In the genomic region with DNA sequence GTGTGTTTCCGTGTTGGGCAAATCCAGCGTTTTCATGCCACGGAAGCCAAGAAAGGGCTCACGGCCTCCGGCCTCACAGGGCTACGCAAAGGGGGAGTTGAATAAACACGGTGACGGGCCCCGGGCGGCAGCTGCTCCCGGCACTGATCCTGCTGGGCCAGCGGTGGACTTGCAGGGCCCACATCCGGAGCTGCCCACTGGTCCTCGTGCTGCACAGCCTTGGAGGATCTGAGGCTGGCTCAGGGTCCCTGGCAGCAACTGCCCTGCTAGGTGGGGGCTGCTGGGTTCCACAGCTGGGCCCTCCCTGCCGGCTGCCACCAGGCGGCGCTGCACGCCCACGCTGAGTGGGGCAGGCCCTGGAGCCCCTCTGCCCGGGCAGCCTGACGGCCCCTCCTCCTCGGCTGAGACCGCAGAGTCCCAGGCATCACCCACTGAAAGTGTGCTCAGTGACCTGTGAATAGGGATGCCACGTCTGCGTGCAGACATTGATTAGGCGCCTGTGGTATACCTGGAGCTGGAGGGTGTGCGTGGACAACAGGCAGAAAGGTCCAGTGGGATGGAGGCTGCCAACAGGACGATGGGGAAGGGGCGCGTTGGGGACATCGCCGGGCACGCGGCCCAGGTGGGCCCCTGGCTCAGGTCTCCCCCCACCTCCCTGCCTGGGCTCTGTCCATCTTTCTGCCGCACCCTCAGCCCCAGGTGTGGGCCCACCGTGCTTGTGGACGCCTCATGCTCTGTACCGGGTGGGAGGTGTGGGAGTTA, we compare ENCODE assay signal across 1 cellular context.
A peak's percentile ranks its signal among the peaks of the same experiment; 100 is the strongest.
TF ChIP-seq lines count a peak whose summit lies in the region.

No MANE protein-coding gene starts in this region.

TF ChIP-seq in HepG2, 621 proteins besides CTCF, POLR2A, EP300 and RAD21 (continued from another document and continues in another):
- TF ChIP-seq, protein P1, sequence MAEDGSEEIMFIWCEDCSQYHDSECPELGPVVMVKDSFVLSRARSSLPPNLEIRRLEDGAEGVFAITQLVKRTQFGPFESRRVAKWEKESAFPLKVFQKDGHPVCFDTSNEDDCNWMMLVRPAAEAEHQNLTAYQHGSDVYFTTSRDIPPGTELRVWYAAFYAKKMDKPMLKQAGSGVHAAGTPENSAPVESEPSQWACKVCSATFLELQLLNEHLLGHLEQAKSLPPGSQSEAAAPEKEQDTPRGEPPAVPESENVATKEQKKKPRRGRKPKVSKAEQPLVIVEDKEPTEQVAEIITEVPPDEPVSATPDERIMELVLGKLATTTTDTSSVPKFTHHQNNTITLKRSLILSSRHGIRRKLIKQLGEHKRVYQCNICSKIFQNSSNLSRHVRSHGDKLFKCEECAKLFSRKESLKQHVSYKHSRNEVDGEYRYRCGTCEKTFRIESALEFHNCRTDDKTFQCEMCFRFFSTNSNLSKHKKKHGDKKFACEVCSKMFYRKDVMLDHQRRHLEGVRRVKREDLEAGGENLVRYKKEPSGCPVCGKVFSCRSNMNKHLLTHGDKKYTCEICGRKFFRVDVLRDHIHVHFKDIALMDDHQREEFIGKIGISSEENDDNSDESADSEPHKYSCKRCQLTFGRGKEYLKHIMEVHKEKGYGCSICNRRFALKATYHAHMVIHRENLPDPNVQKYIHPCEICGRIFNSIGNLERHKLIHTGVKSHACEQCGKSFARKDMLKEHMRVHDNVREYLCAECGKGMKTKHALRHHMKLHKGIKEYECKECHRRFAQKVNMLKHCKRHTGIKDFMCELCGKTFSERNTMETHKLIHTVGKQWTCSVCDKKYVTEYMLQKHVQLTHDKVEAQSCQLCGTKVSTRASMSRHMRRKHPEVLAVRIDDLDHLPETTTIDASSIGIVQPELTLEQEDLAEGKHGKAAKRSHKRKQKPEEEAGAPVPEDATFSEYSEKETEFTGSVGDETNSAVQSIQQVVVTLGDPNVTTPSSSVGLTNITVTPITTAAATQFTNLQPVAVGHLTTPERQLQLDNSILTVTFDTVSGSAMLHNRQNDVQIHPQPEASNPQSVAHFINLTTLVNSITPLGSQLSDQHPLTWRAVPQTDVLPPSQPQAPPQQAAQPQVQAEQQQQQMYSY (CRISPR knock-in tag; IDR thresholded peaks at IDR 0.05), result 0 out of 2 replicates have a peak, but pooled peaks have one; percentile 36
- TF ChIP-seq ZNF724P (CRISPR knock-in tag; IDR thresholded peaks at IDR 0.05; ENCODE audit: borderline replicate concordance) (peak; percentile 65; the same call in 1 of the 2 replicates), ZNF335 (CRISPR knock-in tag; IDR thresholded peaks at IDR 0.05) (no peak), ZBTB38 (CRISPR knock-in tag; IDR thresholded peaks at IDR 0.05) (peak; percentile 88), ZNF430 (CRISPR knock-in tag; IDR thresholded peaks at IDR 0.05) (no peak), ZNF792 (CRISPR knock-in tag; IDR thresholded peaks at IDR 0.05) (no peak; the same call in 1 of the 2 replicates), PTBP1 (IDR thresholded peaks at IDR 0.05; ENCODE audit: low read depth, low read length, poor library complexity, severe bottlenecking) (peak; percentile 91), NR2F2 (IDR thresholded peaks at IDR 0.05; ENCODE audit: borderline replicate concordance, low read depth) (peak; percentile 14; the same call in 1 of the 2 replicates), ZNF569 (CRISPR knock-in tag; IDR thresholded peaks at IDR 0.05; ENCODE audit: borderline replicate concordance) (no peak), ZNF567 (CRISPR knock-in tag; IDR thresholded peaks at IDR 0.05; ENCODE audit: borderline replicate concordance) (peak; percentile 84; the same call in 1 of the 2 replicates), SRSF1 (optimal IDR thresholded peaks at IDR 0.05; ENCODE audit: low read depth, low read length) (peak; percentile 72), ZNF563 (CRISPR knock-in tag; IDR thresholded peaks at IDR 0.05) (peak; percentile 93), HDAC2 (CRISPR knock-in tag; IDR thresholded peaks at IDR 0.05) (peak; percentile 40; the same call in 1 of the 2 replicates), ZEB1 (IDR thresholded peaks at IDR 0.05; ENCODE audit: insufficient replicate concordance, low read depth) (no peak), MYNN (CRISPR knock-in tag; IDR thresholded peaks at IDR 0.05; ENCODE audit: low read depth) (no peak), ELF1 (CRISPR knock-in tag; IDR thresholded peaks at IDR 0.05) (peak; percentile 40; the same call in 1 of the 2 replicates), ZNF790 (CRISPR knock-in tag; IDR thresholded peaks at IDR 0.05; ENCODE audit: borderline replicate concordance) (no peak; the same call in 1 of the 2 replicates), ZBTB20 (CRISPR knock-in tag; IDR thresholded peaks at IDR 0.05; ENCODE audit: borderline replicate concordance, low read depth) (0 out of 2 replicates have a peak, but pooled peaks have one; percentile 56), FOXO1 (CRISPR knock-in tag; IDR thresholded peaks at IDR 0.05) (no peak; the same call in 1 of the 2 replicates), SAFB2 (CRISPR knock-in tag; IDR thresholded peaks at IDR 0.05; ENCODE audit: borderline replicate concordance, low read depth) (no peak; the same call in 1 of the 2 replicates), ADNP (CRISPR knock-in tag; IDR thresholded peaks at IDR 0.05) (0 out of 2 replicates have a peak, but pooled peaks have one; percentile 14), FOXA3 (CRISPR knock-in tag; IDR thresholded peaks at IDR 0.05) (peak; percentile 46)
- TF ChIP-seq, protein P2, sequence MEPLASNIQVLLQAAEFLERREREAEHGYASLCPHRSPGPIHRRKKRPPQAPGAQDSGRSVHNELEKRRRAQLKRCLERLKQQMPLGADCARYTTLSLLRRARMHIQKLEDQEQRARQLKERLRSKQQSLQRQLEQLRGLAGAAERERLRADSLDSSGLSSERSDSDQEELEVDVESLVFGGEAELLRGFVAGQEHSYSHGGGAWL (CRISPR knock-in tag; IDR thresholded peaks at IDR 0.05), result no peak; the same call in 1 of the 2 replicates
- TF ChIP-seq, protein P3, sequence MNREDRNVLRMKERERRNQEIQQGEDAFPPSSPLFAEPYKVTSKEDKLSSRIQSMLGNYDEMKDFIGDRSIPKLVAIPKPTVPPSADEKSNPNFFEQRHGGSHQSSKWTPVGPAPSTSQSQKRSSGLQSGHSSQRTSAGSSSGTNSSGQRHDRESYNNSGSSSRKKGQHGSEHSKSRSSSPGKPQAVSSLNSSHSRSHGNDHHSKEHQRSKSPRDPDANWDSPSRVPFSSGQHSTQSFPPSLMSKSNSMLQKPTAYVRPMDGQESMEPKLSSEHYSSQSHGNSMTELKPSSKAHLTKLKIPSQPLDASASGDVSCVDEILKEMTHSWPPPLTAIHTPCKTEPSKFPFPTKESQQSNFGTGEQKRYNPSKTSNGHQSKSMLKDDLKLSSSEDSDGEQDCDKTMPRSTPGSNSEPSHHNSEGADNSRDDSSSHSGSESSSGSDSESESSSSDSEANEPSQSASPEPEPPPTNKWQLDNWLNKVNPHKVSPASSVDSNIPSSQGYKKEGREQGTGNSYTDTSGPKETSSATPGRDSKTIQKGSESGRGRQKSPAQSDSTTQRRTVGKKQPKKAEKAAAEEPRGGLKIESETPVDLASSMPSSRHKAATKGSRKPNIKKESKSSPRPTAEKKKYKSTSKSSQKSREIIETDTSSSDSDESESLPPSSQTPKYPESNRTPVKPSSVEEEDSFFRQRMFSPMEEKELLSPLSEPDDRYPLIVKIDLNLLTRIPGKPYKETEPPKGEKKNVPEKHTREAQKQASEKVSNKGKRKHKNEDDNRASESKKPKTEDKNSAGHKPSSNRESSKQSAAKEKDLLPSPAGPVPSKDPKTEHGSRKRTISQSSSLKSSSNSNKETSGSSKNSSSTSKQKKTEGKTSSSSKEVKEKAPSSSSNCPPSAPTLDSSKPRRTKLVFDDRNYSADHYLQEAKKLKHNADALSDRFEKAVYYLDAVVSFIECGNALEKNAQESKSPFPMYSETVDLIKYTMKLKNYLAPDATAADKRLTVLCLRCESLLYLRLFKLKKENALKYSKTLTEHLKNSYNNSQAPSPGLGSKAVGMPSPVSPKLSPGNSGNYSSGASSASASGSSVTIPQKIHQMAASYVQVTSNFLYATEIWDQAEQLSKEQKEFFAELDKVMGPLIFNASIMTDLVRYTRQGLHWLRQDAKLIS (CRISPR knock-in tag; IDR thresholded peaks at IDR 0.05), result no peak
- TF ChIP-seq, protein P4, sequence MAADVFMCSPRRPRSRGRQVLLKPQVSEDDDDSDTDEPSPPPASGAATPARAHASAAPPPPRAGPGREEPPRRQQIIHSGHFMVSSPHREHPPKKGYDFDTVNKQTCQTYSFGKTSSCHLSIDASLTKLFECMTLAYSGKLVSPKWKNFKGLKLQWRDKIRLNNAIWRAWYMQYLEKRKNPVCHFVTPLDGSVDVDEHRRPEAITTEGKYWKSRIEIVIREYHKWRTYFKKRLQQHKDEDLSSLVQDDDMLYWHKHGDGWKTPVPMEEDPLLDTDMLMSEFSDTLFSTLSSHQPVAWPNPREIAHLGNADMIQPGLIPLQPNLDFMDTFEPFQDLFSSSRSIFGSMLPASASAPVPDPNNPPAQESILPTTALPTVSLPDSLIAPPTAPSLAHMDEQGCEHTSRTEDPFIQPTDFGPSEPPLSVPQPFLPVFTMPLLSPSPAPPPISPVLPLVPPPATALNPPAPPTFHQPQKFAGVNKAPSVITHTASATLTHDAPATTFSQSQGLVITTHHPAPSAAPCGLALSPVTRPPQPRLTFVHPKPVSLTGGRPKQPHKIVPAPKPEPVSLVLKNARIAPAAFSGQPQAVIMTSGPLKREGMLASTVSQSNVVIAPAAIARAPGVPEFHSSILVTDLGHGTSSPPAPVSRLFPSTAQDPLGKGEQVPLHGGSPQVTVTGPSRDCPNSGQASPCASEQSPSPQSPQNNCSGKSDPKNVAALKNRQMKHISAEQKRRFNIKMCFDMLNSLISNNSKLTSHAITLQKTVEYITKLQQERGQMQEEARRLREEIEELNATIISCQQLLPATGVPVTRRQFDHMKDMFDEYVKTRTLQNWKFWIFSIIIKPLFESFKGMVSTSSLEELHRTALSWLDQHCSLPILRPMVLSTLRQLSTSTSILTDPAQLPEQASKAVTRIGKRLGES (CRISPR knock-in tag; IDR thresholded peaks at IDR 0.05; ENCODE audit: borderline replicate concordance), result no peak
- TF ChIP-seq, protein P5, sequence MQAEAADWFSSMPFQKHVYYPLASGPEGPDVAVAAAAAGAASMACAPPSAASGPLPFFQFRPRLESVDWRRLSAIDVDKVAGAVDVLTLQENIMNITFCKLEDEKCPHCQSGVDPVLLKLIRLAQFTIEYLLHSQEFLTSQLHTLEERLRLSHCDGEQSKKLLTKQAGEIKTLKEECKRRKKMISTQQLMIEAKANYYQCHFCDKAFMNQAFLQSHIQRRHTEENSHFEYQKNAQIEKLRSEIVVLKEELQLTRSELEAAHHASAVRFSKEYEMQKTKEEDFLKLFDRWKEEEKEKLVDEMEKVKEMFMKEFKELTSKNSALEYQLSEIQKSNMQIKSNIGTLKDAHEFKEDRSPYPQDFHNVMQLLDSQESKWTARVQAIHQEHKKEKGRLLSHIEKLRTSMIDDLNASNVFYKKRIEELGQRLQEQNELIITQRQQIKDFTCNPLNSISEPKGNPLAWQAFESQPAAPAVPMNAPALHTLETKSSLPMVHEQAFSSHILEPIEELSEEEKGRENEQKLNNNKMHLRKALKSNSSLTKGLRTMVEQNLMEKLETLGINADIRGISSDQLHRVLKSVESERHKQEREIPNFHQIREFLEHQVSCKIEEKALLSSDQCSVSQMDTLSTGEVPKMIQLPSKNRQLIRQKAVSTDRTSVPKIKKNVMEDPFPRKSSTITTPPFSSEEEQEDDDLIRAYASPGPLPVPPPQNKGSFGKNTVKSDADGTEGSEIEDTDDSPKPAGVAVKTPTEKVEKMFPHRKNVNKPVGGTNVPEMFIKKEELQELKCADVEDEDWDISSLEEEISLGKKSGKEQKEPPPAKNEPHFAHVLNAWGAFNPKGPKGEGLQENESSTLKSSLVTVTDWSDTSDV (CRISPR knock-in tag; IDR thresholded peaks at IDR 0.05), result no peak
- TF ChIP-seq, protein P6, sequence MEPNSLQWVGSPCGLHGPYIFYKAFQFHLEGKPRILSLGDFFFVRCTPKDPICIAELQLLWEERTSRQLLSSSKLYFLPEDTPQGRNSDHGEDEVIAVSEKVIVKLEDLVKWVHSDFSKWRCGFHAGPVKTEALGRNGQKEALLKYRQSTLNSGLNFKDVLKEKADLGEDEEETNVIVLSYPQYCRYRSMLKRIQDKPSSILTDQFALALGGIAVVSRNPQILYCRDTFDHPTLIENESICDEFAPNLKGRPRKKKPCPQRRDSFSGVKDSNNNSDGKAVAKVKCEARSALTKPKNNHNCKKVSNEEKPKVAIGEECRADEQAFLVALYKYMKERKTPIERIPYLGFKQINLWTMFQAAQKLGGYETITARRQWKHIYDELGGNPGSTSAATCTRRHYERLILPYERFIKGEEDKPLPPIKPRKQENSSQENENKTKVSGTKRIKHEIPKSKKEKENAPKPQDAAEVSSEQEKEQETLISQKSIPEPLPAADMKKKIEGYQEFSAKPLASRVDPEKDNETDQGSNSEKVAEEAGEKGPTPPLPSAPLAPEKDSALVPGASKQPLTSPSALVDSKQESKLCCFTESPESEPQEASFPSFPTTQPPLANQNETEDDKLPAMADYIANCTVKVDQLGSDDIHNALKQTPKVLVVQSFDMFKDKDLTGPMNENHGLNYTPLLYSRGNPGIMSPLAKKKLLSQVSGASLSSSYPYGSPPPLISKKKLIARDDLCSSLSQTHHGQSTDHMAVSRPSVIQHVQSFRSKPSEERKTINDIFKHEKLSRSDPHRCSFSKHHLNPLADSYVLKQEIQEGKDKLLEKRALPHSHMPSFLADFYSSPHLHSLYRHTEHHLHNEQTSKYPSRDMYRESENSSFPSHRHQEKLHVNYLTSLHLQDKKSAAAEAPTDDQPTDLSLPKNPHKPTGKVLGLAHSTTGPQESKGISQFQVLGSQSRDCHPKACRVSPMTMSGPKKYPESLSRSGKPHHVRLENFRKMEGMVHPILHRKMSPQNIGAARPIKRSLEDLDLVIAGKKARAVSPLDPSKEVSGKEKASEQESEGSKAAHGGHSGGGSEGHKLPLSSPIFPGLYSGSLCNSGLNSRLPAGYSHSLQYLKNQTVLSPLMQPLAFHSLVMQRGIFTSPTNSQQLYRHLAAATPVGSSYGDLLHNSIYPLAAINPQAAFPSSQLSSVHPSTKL (CRISPR knock-in tag; IDR thresholded peaks at IDR 0.05), result peak; percentile 19; the same call in 1 of the 2 replicates
- TF ChIP-seq, protein P7, sequence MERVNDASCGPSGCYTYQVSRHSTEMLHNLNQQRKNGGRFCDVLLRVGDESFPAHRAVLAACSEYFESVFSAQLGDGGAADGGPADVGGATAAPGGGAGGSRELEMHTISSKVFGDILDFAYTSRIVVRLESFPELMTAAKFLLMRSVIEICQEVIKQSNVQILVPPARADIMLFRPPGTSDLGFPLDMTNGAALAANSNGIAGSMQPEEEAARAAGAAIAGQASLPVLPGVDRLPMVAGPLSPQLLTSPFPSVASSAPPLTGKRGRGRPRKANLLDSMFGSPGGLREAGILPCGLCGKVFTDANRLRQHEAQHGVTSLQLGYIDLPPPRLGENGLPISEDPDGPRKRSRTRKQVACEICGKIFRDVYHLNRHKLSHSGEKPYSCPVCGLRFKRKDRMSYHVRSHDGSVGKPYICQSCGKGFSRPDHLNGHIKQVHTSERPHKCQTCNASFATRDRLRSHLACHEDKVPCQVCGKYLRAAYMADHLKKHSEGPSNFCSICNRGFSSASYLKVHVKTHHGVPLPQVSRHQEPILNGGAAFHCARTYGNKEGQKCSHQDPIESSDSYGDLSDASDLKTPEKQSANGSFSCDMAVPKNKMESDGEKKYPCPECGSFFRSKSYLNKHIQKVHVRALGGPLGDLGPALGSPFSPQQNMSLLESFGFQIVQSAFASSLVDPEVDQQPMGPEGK (CRISPR knock-in tag; IDR thresholded peaks at IDR 0.05), result peak; percentile 93
- TF ChIP-seq, protein P8, sequence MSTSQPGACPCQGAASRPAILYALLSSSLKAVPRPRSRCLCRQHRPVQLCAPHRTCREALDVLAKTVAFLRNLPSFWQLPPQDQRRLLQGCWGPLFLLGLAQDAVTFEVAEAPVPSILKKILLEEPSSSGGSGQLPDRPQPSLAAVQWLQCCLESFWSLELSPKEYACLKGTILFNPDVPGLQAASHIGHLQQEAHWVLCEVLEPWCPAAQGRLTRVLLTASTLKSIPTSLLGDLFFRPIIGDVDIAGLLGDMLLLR (CRISPR knock-in tag; IDR thresholded peaks at IDR 0.05), result peak; percentile 68
